8 cellular contexts compared by ENCODE assay signal in the genomic region with DNA sequence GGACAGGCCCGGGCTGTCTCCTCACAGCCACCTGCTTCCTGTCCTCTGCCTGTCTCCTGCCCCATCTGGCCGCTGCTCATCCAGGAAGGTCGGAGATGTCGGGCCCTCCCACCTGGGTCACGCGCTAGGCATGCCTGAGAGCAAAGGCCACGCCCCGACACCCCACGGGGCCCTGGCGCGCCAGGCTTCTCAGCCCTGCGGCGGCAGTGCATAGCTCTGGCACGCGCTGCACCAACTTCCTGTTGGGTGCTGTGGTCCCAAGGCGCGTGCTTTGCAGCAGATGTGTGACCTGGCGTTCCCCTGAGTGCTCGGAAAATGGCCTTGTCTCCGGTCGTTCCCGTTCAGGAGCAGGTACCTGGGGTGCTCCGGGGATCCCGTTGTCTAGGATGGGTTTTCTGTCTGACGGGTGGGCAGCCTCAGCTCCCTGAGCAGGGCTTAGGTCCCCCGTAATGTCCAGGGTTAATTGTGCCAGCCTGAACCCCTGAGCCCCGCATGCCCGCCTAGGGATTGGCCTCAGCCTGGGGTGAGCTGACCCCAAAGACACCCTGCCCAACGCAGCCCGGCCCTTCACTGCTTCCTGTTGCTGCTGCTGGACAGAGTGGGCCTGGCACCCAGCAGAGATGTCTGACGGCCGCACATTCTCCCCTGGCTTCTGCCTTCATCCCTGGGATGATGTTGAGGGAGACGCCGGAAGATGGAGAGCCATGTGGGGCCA. TPM values are rescaled to one million over a fixed set of nuclear protein-coding genes. Genes with fewer than 3 reads are reported as not detected.
DNase-seq lines count a peak whose midpoint lies in the region; ATAC-seq and TF ChIP-seq lines count a peak whose summit lies in the region.

No MANE protein-coding gene starts in this region.

- no peaks in the 10 kb centered on the region for H3K27me3 Mint-ChIP-seq in activated naive CD4-positive, alpha-beta T cell treated with anti-CD3 and anti-CD28 coated beads for 36 hours (ENCODE audit: low read depth)

- CTCF ChIA-PET in activated naive CD4-positive, alpha-beta T cell treated with anti-CD3 and anti-CD28 coated beads for 36 hours (lab: Charles Lee), result interaction anchor here (1.1 to 1.2 kb wide), 2 partner anchors 9 to 32 kb away, joined by 3 to 4 read pairs; no protein-coding TSS in a partner anchor

- peaks cover 6% of the 10 kb centered on the region for H3K9me3 Mint-ChIP-seq in activated naive CD4-positive, alpha-beta T cell treated with anti-CD3 and anti-CD28 coated beads for 36 hours

- TF ChIP-seq RAD21 in Ishikawa (IDR thresholded peaks at IDR 0.05; ENCODE audit: low read depth), result no peak

- DNase-seq in ELR (ENCODE audit: low read depth) (peak; percentile 80), SK-MEL-5 (ENCODE audit: low read depth, low spot score) (peak; percentile 93), iPS-NIHi11 (ENCODE audit: low spot score) (peak; percentile 78), NCI-H446 (lab: John Stamatoyannopoulos, UW) (no peak)
- peak; percentile 97 for DNase-seq in activated naive CD4-positive, alpha-beta T cell treated with anti-CD3 and anti-CD28 coated beads for 36 hours
- DNase-seq in stimulated activated CD4-positive, alpha-beta T cell treated with anti-CD3 and anti-CD28 coated beads, Interleukin-2, amount 100 ng/mL, for 4 hours (ENCODE audit: low read depth), result peak; percentile 89

- intact Hi-C loops in activated naive CD4-positive, alpha-beta T cell treated with anti-CD3 and anti-CD28 coated beads for 36 hours (cut with micrococcal nuclease), result loop anchor here (1.0 to 2.0 kb wide), 5 partner anchors 34 to 577 kb away; partner anchors contain the start of genes KLHL21, NPHP4 and RPL22

- H3K27ac Mint-ChIP-seq in activated naive CD4-positive, alpha-beta T cell treated with anti-CD3 and anti-CD28 coated beads for 36 hours, result peak overlapping the region; percentile 94

- in situ Hi-C loops in SK-MEL-5 (cut with HindIII; ENCODE audit: low pct_unique_long_range_greater_than_20kb, low sequenced_read_pairs), result no loop called here

- peaks cover 47% of the 10 kb centered on the region for H3K4me1 Mint-ChIP-seq in activated naive CD4-positive, alpha-beta T cell treated with anti-CD3 and anti-CD28 coated beads for 36 hours (ENCODE audit: low read depth)

- peak; percentile 81 for ATAC-seq in GM21529 (IDR thresholded peaks at IDR 0.05; ENCODE audit: unreplicated experiment)

- TF ChIP-seq EP300 in Ishikawa (IDR thresholded peaks at IDR 0.05; ENCODE audit: borderline replicate concordance), result peak; percentile 54; the same call in 1 of the 2 replicates

- H3K4me3 Mint-ChIP-seq in activated naive CD4-positive, alpha-beta T cell treated with anti-CD3 and anti-CD28 coated beads for 36 hours, result peak overlapping the region; percentile 88

- H3K36me3 Mint-ChIP-seq in activated naive CD4-positive, alpha-beta T cell treated with anti-CD3 and anti-CD28 coated beads for 36 hours (ENCODE audit: low read depth), result peaks cover 29% of the 10 kb centered on the region

TF ChIP-seq in Ishikawa, 13 proteins besides CTCF, POLR2A, EP300 and RAD21:
- TF ChIP-seq FOXM1 (IDR thresholded peaks at IDR 0.05; ENCODE audit: borderline replicate concordance, low read depth), result no peak
- TF ChIP-seq NFIC (IDR thresholded peaks at IDR 0.05), result peak; percentile 58
- TF ChIP-seq, protein P1, sequence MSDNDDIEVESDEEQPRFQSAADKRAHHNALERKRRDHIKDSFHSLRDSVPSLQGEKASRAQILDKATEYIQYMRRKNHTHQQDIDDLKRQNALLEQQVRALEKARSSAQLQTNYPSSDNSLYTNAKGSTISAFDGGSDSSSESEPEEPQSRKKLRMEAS (IDR thresholded peaks at IDR 0.05), result peak; percentile 94
- no peak for TF ChIP-seq CEBPB (IDR thresholded peaks at IDR 0.05)
- TF ChIP-seq REST (IDR thresholded peaks at IDR 0.05; ENCODE audit: low read depth), result no peak
- TF ChIP-seq TAF1 (IDR thresholded peaks at IDR 0.05; ENCODE audit: low read depth), result no peak
- TF ChIP-seq TEAD4 (IDR thresholded peaks at IDR 0.05), result peak; percentile 75
- no peak for TF ChIP-seq YY1 (IDR thresholded peaks at IDR 0.05; ENCODE audit: low read depth)
- TF ChIP-seq USF1 (IDR thresholded peaks at IDR 0.05), result peak; percentile 75
- no peak for TF ChIP-seq CREB1 (IDR thresholded peaks at IDR 0.05; ENCODE audit: low read depth)
- no peak for TF ChIP-seq ZBTB7A (IDR thresholded peaks at IDR 0.05; ENCODE audit: low read depth)
- peak; percentile 64; the same call in 1 of the 2 replicates for TF ChIP-seq TCF12 (IDR thresholded peaks at IDR 0.05; ENCODE audit: low read depth)
- TF ChIP-seq EGR1 (IDR thresholded peaks at IDR 0.05), result no peak

RNA-seq across cellular contexts. Expression of gene KCNAB2, which starts 19.4 kb away (rescaled TPM):
- total RNA-seq in SK-MEL-5 (2014; rRNA removed; shearing (Covaris generic)), result 70.3 and 73.6 TPM in 2 replicates
- polyA plus RNA-seq in SK-MEL-5 (2015; cell fraction: cytosol; rRNA removed), result 138 and 161 TPM in 2 replicates
- 226 and 289 TPM in 2 replicates for polyA plus RNA-seq in SK-MEL-5 (2015; cell fraction: nucleus; rRNA removed)
- 100 to 1,000 TPM; 164 to 166 TPM for total RNA-seq in activated naive CD4-positive, alpha-beta T cell treated with anti-CD3 and anti-CD28 coated beads for 36 hours

RNA-seq across cellular contexts. Expression of gene NPHP4, which starts 34.0 kb away (rescaled TPM):
- total RNA-seq in SK-MEL-5 (2014; rRNA removed; shearing (Covaris generic)), result 3.4 and 5.9 TPM in 2 replicates
- polyA plus RNA-seq in SK-MEL-5 (2015; cell fraction: cytosol; rRNA removed), result 14.8 and 17.9 TPM in 2 replicates
- 60.8 and 76.2 TPM in 2 replicates for polyA plus RNA-seq in SK-MEL-5 (2015; cell fraction: nucleus; rRNA removed)
- 10 to 100 TPM; 10.7 to 11.2 TPM for total RNA-seq in activated naive CD4-positive, alpha-beta T cell treated with anti-CD3 and anti-CD28 coated beads for 36 hours

Comparison
In these comparisons a context has a peak if more than half of its experiments do, and no peak if none do; other contexts are left out.
1. DNase-seq: peak in ELR (single experiment), SK-MEL-5 (single experiment), activated naive CD4-positive, alpha-beta T cell treated with anti-CD3 and anti-CD28 coated beads for 36 hours (single experiment), iPS-NIHi11 (single experiment) and stimulated activated CD4-positive, alpha-beta T cell treated with anti-CD3 and anti-CD28 coated beads, Interleukin-2, amount 100 ng/mL, for 4 hours (single experiment); none in NCI-H446 (0 of 2).